8 cellular contexts compared by ENCODE assay signal in genomic region chr4:2837904-2838496, GRCh38. TPM values are rescaled to one million over a fixed set of nuclear protein-coding genes. Genes with fewer than 3 reads are reported as not detected.
A peak's percentile ranks its signal among the peaks of the same experiment; 100 is the strongest.
DNase-seq lines count a peak whose midpoint lies in the region; ATAC-seq, FAIRE-seq and TF ChIP-seq lines count a peak whose summit lies in the region.

No MANE protein-coding gene starts in this region.

- no peak for FAIRE-seq in HepG2 (lab: Jason Lieb, UNC)

- no peaks in the 10 kb centered on the region for H3K27me3 ChIP-seq in liver (ENCODE audit: control insufficient read depth in 4 of 4, insufficient read depth in 4 of 4, low read length in 3 of 4)
- no peaks in the 10 kb centered on the region for H3K27me3 ChIP-seq in HepG2 (ENCODE audit: control insufficient read depth in 1 of 2, insufficient read depth in 2 of 2, low read length in 2 of 2)
- no peaks in the 10 kb centered on the region for H3K27me3 ChIP-seq in sigmoid colon
- H3K27me3 ChIP-seq in prostate gland (replicated peaks; ENCODE audit: insufficient read depth), result no peaks in the 10 kb centered on the region
- no peaks in the 10 kb centered on the region for H3K27me3 ChIP-seq in BE2C

- ATAC-seq in HepG2, result no peak
- ATAC-seq in activated T-cell treated with anti-CD3 and anti-CD28 coated beads, Interleukin-2, amount 50 U/mL, for 4 hours, result peak; percentile 88 to 90

- H3K4me1 Mint-ChIP-seq in activated T-cell treated with anti-CD3 and anti-CD28 coated beads, Interleukin-2, amount 50 U/mL, for 4 hours (ENCODE audit: low read depth), result peaks cover 61% of the 10 kb centered on the region

- no peak for TF ChIP-seq POLR2A in HepG2 (IDR thresholded peaks at IDR 0.05; ENCODE audit: insufficient read depth in 1 of 2, low read depth in 2 of 2, low read length in 2 of 2)
- TF ChIP-seq POLR2A in sigmoid colon (IDR thresholded peaks at IDR 0.05), result no peak
- TF ChIP-seq POLR2A in prostate gland (IDR thresholded peaks at IDR 0.05), result no peak

- H3K9me3 Mint-ChIP-seq in activated T-cell treated with anti-CD3 and anti-CD28 coated beads, Interleukin-2, amount 50 U/mL, for 4 hours, result no peaks in the 10 kb centered on the region

- intact Hi-C loops in HepG2 (cut with micrococcal nuclease; ENCODE audit: unreplicated experiment) (no loop called here), sigmoid colon (cut with DNase I) (no loop called here), prostate gland (cut with DNase I) (no loop called here)

- POLR2A ChIA-PET in HepG2 (lab: Yijun Ruan, JAX), result no interaction called here

- H3K79me2 ChIP-seq in HepG2 (ENCODE audit: insufficient read depth, low read length), result peaks cover 2% of the 10 kb centered on the region

- BruUV-seq in HepG2 (replicated peaks; lab: Mats Ljungman, UMichigan), result no TSS peak

- no peak for TF ChIP-seq CTCF in liver (IDR thresholded peaks at IDR 0.05; ENCODE audit: low read depth, low read length, missing input control)
- TF ChIP-seq CTCF in HepG2 (CRISPR knock-in tag; IDR thresholded peaks at IDR 0.05), result no peak
- TF ChIP-seq CTCF in sigmoid colon (IDR thresholded peaks at IDR 0.05), result no peak
- TF ChIP-seq CTCF in prostate gland (IDR thresholded peaks at IDR 0.05), result no peak
- TF ChIP-seq CTCF in BE2C (IDR thresholded peaks at IDR 0.05; ENCODE audit: low read depth, low read length), result no peak

- H3K4me2 ChIP-seq in HepG2 (ENCODE audit: low read depth, low read length), result no peak overlapping the region

- no peak overlapping the region for H3K4me3 ChIP-seq in liver (ENCODE audit: low read depth in 1 of 3, low read length in 3 of 3)
- no peak overlapping the region for H3K4me3 ChIP-seq in HepG2 (replicated peaks in 1 of 3; ENCODE audit: insufficient read depth in 1 of 3, low read depth in 2 of 3, low read length in 3 of 3)
- peak overlapping the region in 3 of 4 donors; percentile 14 to 19 (median 18) for H3K4me3 ChIP-seq in sigmoid colon
- H3K4me3 ChIP-seq in prostate gland, result no peak overlapping the region
- H3K4me3 ChIP-seq in BE2C (ENCODE audit: low read depth, low read length), result no peak overlapping the region

- TF ChIP-seq EP300 in HepG2 (IDR thresholded peaks at IDR 0.05; ENCODE audit: low read depth in 2 of 2, low read length in 2 of 2), result no peak
- no peak for TF ChIP-seq EP300 in HepG2 (CRISPR knock-in tag; IDR thresholded peaks at IDR 0.05; ENCODE audit: borderline replicate concordance)
- no peak for TF ChIP-seq EP300 in sigmoid colon (IDR thresholded peaks at IDR 0.05)

- DNase-seq in HepG2 (ENCODE audit: low spot score), result no peak
- DNase-seq in activated T-cell treated with anti-CD3 and anti-CD28 coated beads, Interleukin-2, amount 50 U/mL, for 4 hours, result peak; percentile 61
- DNase-seq in foreskin melanocyte, result peak; percentile 71
- DNase-seq in sigmoid colon, result peak; percentile 76
- DNase-seq in prostate gland (ENCODE audit: low spot score), result no peak
- no peak for DNase-seq in ecto neural progenitor cell (ENCODE audit: low spot score)
- DNase-seq in BE2C, result no peak

- CTCF ChIA-PET in HepG2 (lab: Yijun Ruan, JAX; ENCODE audit: low intra/inter-chr PET ratio, low total read pairs), result no interaction called here

- in situ Hi-C loops in HepG2 (cut with HindIII; ENCODE audit: extremely low pct_ligation_motif_present, low pct_unique_long_range_greater_than_20kb), result loop anchor here (5.0 kb wide), 1 partner anchor 36 kb away; no protein-coding TSS in a partner anchor

- peak overlapping the region in 1 of 2 donors; percentile 27 for H3K9ac ChIP-seq in liver (ENCODE audit: low read depth in 1 of 2, low read length in 2 of 2)
- no peak overlapping the region for H3K9ac ChIP-seq in HepG2 (ENCODE audit: insufficient read depth, low read depth, low read length)

- 65% methylated on average over 8 of the region's 8 CpGs for WGBS in liver
- 92% methylated on average over 8 of the region's 8 CpGs for WGBS in HepG2 (ENCODE audit: low lambda C conversion rate)
- WGBS in sigmoid colon, 2 donors, result 36 to 58% methylated on average over 8 of the region's 8 CpGs
- 40% methylated on average over 8 of the region's 8 CpGs for WGBS in prostate gland

- H3K9me3 ChIP-seq in liver (ENCODE audit: control insufficient read depth in 4 of 4, low read length in 3 of 4) (no peaks in the 10 kb centered on the region), HepG2 (ENCODE audit: low read length) (no peaks in the 10 kb centered on the region), sigmoid colon (no peaks in the 10 kb centered on the region), prostate gland (no peaks in the 10 kb centered on the region), BE2C (no peaks in the 10 kb centered on the region)

- no peaks in the 10 kb centered on the region for H3K27me3 Mint-ChIP-seq in activated T-cell treated with anti-CD3 and anti-CD28 coated beads, Interleukin-2, amount 50 U/mL, for 4 hours (ENCODE audit: low read depth)

- H3K4me1 ChIP-seq in liver (ENCODE audit: control insufficient read depth in 4 of 4, insufficient read depth in 4 of 4, low read length in 3 of 4) (peaks cover 13 to 39% (median 20%) of the 10 kb centered on the region in 4 donors), HepG2 (ENCODE audit: insufficient read depth, low read length) (peaks cover 23% of the 10 kb centered on the region), sigmoid colon (peaks cover 0 to 24% (median 21%) of the 10 kb centered on the region in 4 donors), prostate gland (replicated peaks) (no peaks in the 10 kb centered on the region), BE2C (peaks cover 4% of the 10 kb centered on the region)

- H3K4me3 Mint-ChIP-seq in activated T-cell treated with anti-CD3 and anti-CD28 coated beads, Interleukin-2, amount 50 U/mL, for 4 hours, result peak overlapping the region; percentile 81

- H3K36me3 Mint-ChIP-seq in activated T-cell treated with anti-CD3 and anti-CD28 coated beads, Interleukin-2, amount 50 U/mL, for 4 hours (ENCODE audit: insufficient read depth), result peaks cover 7% of the 10 kb centered on the region

- H3K27ac ChIP-seq in liver (ENCODE audit: low read depth in 1 of 2, low read length in 2 of 2), result peak overlapping the region; percentile 49 to 62
- no peak overlapping the region for H3K27ac ChIP-seq in HepG2 (ENCODE audit: extremely low read length, insufficient read depth, low read length)
- peak overlapping the region; percentile 39 to 76 (median 70) for H3K27ac ChIP-seq in sigmoid colon
- H3K27ac ChIP-seq in prostate gland, result peak overlapping the region in 1 of 2 donors; percentile 13

- H3K36me3 ChIP-seq in liver (ENCODE audit: control insufficient read depth in 4 of 4, insufficient read depth in 3 of 4, low read depth in 1 of 4, low read length in 3 of 4), result peaks cover 0 to 21% (median 9%) of the 10 kb centered on the region in 4 donors
- peaks cover 3 to 8% of the 10 kb centered on the region in 2 experiments; a peak in 3 of 5 replicates for H3K36me3 ChIP-seq in HepG2 (replicated peaks in 1 of 2; ENCODE audit: control insufficient read depth in 1 of 2, insufficient read depth in 2 of 2, low read length in 2 of 2)
- H3K36me3 ChIP-seq in sigmoid colon, result peaks cover 0 to 17% (median 4%) of the 10 kb centered on the region in 4 donors
- no peaks in the 10 kb centered on the region for H3K36me3 ChIP-seq in prostate gland
- H3K36me3 ChIP-seq in BE2C, result no peaks in the 10 kb centered on the region

- H2AFZ ChIP-seq in HepG2 (ENCODE audit: low read length), result no peak overlapping the region

- TF ChIP-seq RAD21 in liver (IDR thresholded peaks at IDR 0.05), result peak; percentile 4 to 32
- TF ChIP-seq RAD21 in HepG2 (CRISPR knock-in tag; IDR thresholded peaks at IDR 0.05), result no peak

- no peaks in the 10 kb centered on the region for H4K20me1 ChIP-seq in HepG2 (ENCODE audit: insufficient read depth, low read length)

RNA-seq across cellular contexts. Expression of gene ADD1, which starts 5.6 kb away (rescaled TPM):
- total RNA-seq in liver, result 100 to 1,000 TPM in 1 of 2 donors, 10 to 100 TPM in 1; 95.5 to 142 TPM
- polyA plus RNA-seq in liver, result 10 to 100 TPM; 62.2 to 71.3 TPM
- total RNA-seq in HepG2 (2016; rRNA removed; fragmentation: Illumina TruSeq; extraction: Trizol), result 122 and 133 TPM in 2 replicates
- total RNA-seq in HepG2 (2016; cell fraction: cytosol; rRNA removed; fragmentation: Illumina TruSeq; extraction: Trizol; ENCODE audit: low read depth), result 25.1 and 28.0 TPM in 2 replicates
- total RNA-seq in HepG2 (2016; cell fraction: insoluble cytoplasmic fraction; rRNA removed; fragmentation: Illumina TruSeq; extraction: Trizol), result 104 and 117 TPM in 2 replicates
- total RNA-seq in HepG2 (2016; cell fraction: membrane; rRNA removed; fragmentation: Illumina TruSeq; extraction: Trizol), result 56.9 and 59.3 TPM in 2 replicates
- 109 and 119 TPM in 2 replicates for total RNA-seq in HepG2 (2016; cell fraction: nucleus; rRNA removed; fragmentation: Illumina TruSeq; extraction: Trizol)
- polyA plus RNA-seq in HepG2 (2011; rRNA removed), result 73.9 and 76.3 TPM in 2 replicates
- polyA plus RNA-seq in HepG2 (2011; cell fraction: cytosol; rRNA removed), result 48.1 and 66.3 TPM in 2 replicates
- 210 and 221 TPM in 2 replicates for polyA plus RNA-seq in HepG2 (2011; cell fraction: nucleus; rRNA removed)
- 70.7 and 77.6 TPM in 2 replicates for polyA plus RNA-seq in HepG2 (2012)
- polyA plus RNA-seq in HepG2 (2016; cell fraction: cytosol; fragmentation: Illumina TruSeq; extraction: Trizol; ENCODE audit: low read depth), result 11.6 and 13.4 TPM in 2 replicates
- 90.6 and 120 TPM in 2 replicates for polyA plus RNA-seq in HepG2 (2016; cell fraction: insoluble cytoplasmic fraction; fragmentation: Illumina TruSeq; extraction: Trizol; ENCODE audit: low read depth)
- polyA plus RNA-seq in HepG2 (2016; cell fraction: membrane; fragmentation: Illumina TruSeq; extraction: Trizol; ENCODE audit: low read depth), result 40.3 and 41.9 TPM in 2 replicates
- polyA plus RNA-seq in HepG2 (2016; cell fraction: nucleus; fragmentation: Illumina TruSeq; extraction: Trizol; ENCODE audit: insufficient read depth, low read depth), result 163 and 167 TPM in 2 replicates
- 28.2 and 90.0 TPM in 2 replicates for polyA minus RNA-seq in HepG2 (2011; rRNA and poly(A)+ RNA removed; ENCODE audit: low replicate concordance)
- 43.0 and 48.4 TPM in 2 replicates for polyA minus RNA-seq in HepG2 (2011; cell fraction: cytosol; rRNA and poly(A)+ RNA removed)
- 99.5 and 109 TPM in 2 replicates for polyA minus RNA-seq in HepG2 (2011; cell fraction: nucleus; rRNA and poly(A)+ RNA removed)
- total RNA-seq in activated T-cell treated with anti-CD3 and anti-CD28 coated beads, Interleukin-2, amount 50 U/mL, for 4 hours, result 100 to 1,000 TPM; 147 to 175 (median 153) TPM
- 100 to 1,000 TPM; 166 to 378 (median 183) TPM for total RNA-seq in sigmoid colon
- polyA plus RNA-seq in sigmoid colon, result 100 to 1,000 TPM; 113 to 162 (median 120) TPM
- 100 to 1,000 TPM; 164 to 321 TPM for total RNA-seq in prostate gland
- polyA plus RNA-seq in BE2C (2012; ENCODE audit: insufficient read depth, insufficient read length, low read depth), result 184 TPM

RNA-seq across cellular contexts. Expression of gene SH3BP2, which starts 45.1 kb away (rescaled TPM):
- total RNA-seq in liver (10 to 100 TPM; 17.9 to 80.2 TPM), HepG2 (2016; rRNA removed; fragmentation: Illumina TruSeq; extraction: Trizol) (7.0 and 16.9 TPM in 2 replicates), sigmoid colon (10 to 100 TPM; 18.4 to 49.3 (median 24.2) TPM), prostate gland (10 to 100 TPM; 24.3 to 41.3 TPM)
- polyA plus RNA-seq in liver (10 to 100 TPM; 22.6 to 54.4 TPM), HepG2 (2011; rRNA removed) (34.5 and 38.6 TPM in 2 replicates), sigmoid colon (10 to 100 TPM; 18.6 to 82.4 (median 35.6) TPM)
- total RNA-seq in HepG2 (2016; cell fraction: cytosol; rRNA removed; fragmentation: Illumina TruSeq; extraction: Trizol; ENCODE audit: low read depth), result 8.3 and 8.9 TPM in 2 replicates
- total RNA-seq in HepG2 (2016; cell fraction: insoluble cytoplasmic fraction; rRNA removed; fragmentation: Illumina TruSeq; extraction: Trizol), result 6.0 and 17.5 TPM in 2 replicates
- 10.1 and 13.2 TPM in 2 replicates for total RNA-seq in HepG2 (2016; cell fraction: membrane; rRNA removed; fragmentation: Illumina TruSeq; extraction: Trizol)
- 24.2 and 26.2 TPM in 2 replicates for total RNA-seq in HepG2 (2016; cell fraction: nucleus; rRNA removed; fragmentation: Illumina TruSeq; extraction: Trizol)
- polyA plus RNA-seq in HepG2 (2011; cell fraction: cytosol; rRNA removed), result 9.0 and 10.4 TPM in 2 replicates
- polyA plus RNA-seq in HepG2 (2011; cell fraction: nucleus; rRNA removed), result 190 and 200 TPM in 2 replicates
- 8.5 and 20.0 TPM in 2 replicates for polyA plus RNA-seq in HepG2 (2012)
- 8.6 and 9.1 TPM in 2 replicates for polyA plus RNA-seq in HepG2 (2016; cell fraction: cytosol; fragmentation: Illumina TruSeq; extraction: Trizol; ENCODE audit: low read depth)
- polyA plus RNA-seq in HepG2 (2016; cell fraction: insoluble cytoplasmic fraction; fragmentation: Illumina TruSeq; extraction: Trizol; ENCODE audit: low read depth), result 8.9 and 10.1 TPM in 2 replicates
- 12.6 and 15.4 TPM in 2 replicates for polyA plus RNA-seq in HepG2 (2016; cell fraction: membrane; fragmentation: Illumina TruSeq; extraction: Trizol; ENCODE audit: low read depth)
- 68.6 and 68.9 TPM in 2 replicates for polyA plus RNA-seq in HepG2 (2016; cell fraction: nucleus; fragmentation: Illumina TruSeq; extraction: Trizol; ENCODE audit: insufficient read depth, low read depth)
- polyA minus RNA-seq in HepG2 (2011; rRNA and poly(A)+ RNA removed; ENCODE audit: low replicate concordance), result 33.1 and 43.4 TPM in 2 replicates
- polyA minus RNA-seq in HepG2 (2011; cell fraction: cytosol; rRNA and poly(A)+ RNA removed), result 8.4 and 8.5 TPM in 2 replicates
- 60.7 and 63.2 TPM in 2 replicates for polyA minus RNA-seq in HepG2 (2011; cell fraction: nucleus; rRNA and poly(A)+ RNA removed)
- 10 to 100 TPM; 72.2 to 77.9 (median 76.7) TPM for total RNA-seq in activated T-cell treated with anti-CD3 and anti-CD28 coated beads, Interleukin-2, amount 50 U/mL, for 4 hours
- polyA plus RNA-seq in BE2C (2012; ENCODE audit: insufficient read depth, insufficient read length, low read depth), result 35.4 TPM

Comparison
In these comparisons a context has a peak if more than half of its experiments do, and no peak if none do; other contexts are left out.
1. H3K4me3 ChIP-seq: peak in sigmoid colon (3 of 4); none in liver (0 of 3), HepG2 (0 of 3), prostate gland (0 of 2) and BE2C (single experiment).
2. DNase-seq: peak in activated T-cell treated with anti-CD3 and anti-CD28 coated beads, Interleukin-2, amount 50 U/mL, for 4 hours (single experiment), foreskin melanocyte (single experiment) and sigmoid colon (single experiment); none in HepG2 (single experiment), prostate gland (single experiment), ecto neural progenitor cell (single experiment) and BE2C (single experiment).